ENCODE assay signal across 8 cellular contexts in the genomic region with DNA sequence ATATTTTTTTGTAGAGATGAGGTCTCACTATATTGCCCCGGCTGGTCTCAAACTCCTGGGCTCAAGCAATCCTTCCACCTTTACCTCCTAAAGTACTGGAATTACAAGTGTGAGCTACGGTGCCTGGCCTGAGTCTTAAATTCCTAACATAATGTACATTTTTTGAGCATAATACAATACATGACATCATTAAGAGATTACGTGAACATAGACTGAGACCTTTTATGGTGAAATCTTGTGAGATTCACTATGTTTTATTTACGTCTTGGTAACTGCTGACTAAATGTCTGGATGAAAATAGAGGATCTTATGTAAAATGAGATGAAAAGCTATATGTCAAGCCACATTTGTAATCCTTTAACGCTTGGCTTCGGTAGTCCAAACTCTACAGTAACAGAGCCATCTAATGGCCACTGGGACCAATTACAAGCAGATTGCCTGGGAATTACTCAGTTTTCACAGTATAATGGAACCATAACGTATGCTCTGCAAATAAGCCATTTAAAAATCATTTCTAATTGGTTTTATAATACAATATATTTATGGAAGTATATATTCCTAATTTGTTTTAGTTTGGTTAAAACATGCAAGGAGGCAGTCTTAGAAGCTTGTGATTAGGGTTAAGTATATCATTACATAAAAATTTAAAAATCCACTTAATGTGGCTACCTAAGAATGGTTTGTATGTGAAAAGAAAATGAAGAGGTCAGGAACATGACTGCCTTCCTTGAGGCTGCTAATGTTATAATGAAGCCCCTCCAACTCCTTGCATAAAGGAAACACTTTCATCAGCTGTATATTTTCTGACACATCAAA. TPM values are rescaled to one million over a fixed set of nuclear protein-coding genes. Genes with fewer than 3 reads are reported as not detected.
DNase-seq lines count a peak whose midpoint lies in the region; ATAC-seq, FAIRE-seq and TF ChIP-seq lines count a peak whose summit lies in the region.

No MANE protein-coding gene starts in this region.

- ATAC-seq in HG03520 (IDR thresholded peaks at IDR 0.05; ENCODE audit: unreplicated experiment) = no peak

- no peaks in the 10 kb centered on the region for H3K36me3 ChIP-seq in vagina

- H3K27me3 ChIP-seq in vagina = no peaks in the 10 kb centered on the region

- H3K4me1 ChIP-seq in vagina = no peaks in the 10 kb centered on the region

- H3K27ac ChIP-seq in vagina = no peak overlapping the region

- H3K4me3 ChIP-seq in epithelial cell of esophagus (ENCODE audit: low read length) (no peak overlapping the region), vagina (no peak overlapping the region)

- TF ChIP-seq CTCF in epithelial cell of esophagus (IDR thresholded peaks at IDR 0.05; ENCODE audit: insufficient read depth, low read depth, low read length, missing control alignments) (peak; percentile 89), vagina (IDR thresholded peaks at IDR 0.05) (peak; percentile 61 to 81 (median 76))

- H3K9me3 ChIP-seq in vagina = no peaks in the 10 kb centered on the region

- DNase-seq in AG20443 (ENCODE audit: low spot score) (peak; percentile 60), GM12892 (ENCODE audit: insufficient read length) (no peak), NCI-H1694 treated with DMSO at 0.1 percent for 48 hours (lab: John Stamatoyannopoulos, UW) (peak; percentile 80), T1000 (lab: John Stamatoyannopoulos, UW) (peak; percentile 12), epithelial cell of esophagus (ENCODE audit: low read depth) (peak; percentile 76), mucosa of gallbladder (ENCODE audit: low spot score) (peak; percentile 64), vagina (ENCODE audit: extremely low spot score in 2 of 2) (no peak)

- intact Hi-C loops in vagina (cut with DNase I) = loop anchor here (2.0 to 5.0 kb wide), 2 partner anchors 38 to 87 kb away; no protein-coding TSS in a partner anchor

- no peak for TF ChIP-seq POLR2A in GM12892 (IDR thresholded peaks at IDR 0.05; ENCODE audit: low read depth, low read length)
- TF ChIP-seq POLR2A in vagina (IDR thresholded peaks at IDR 0.05) = no peak

- peak; percentile 62 for FAIRE-seq in GM12892 (lab: Jason Lieb, UNC)

RNA-seq across cellular contexts. Expression of gene EFCAB13, which starts 8.1 kb away (rescaled TPM):
- 4.5 TPM for polyA plus RNA-seq in GM12892 (2012; ENCODE audit: missing spikeins)
- total RNA-seq in mucosa of gallbladder (10.6 TPM), vagina (4.2 TPM)

Comparison
In these comparisons a context has a peak if more than half of its experiments do, and no peak if none do; other contexts are left out.
1. DNase-seq: peak in AG20443 (single experiment), NCI-H1694 treated with DMSO at 0.1 percent for 48 hours (single experiment), T1000 (single experiment), epithelial cell of esophagus (single experiment) and mucosa of gallbladder (single experiment); none in GM12892 (single experiment) and vagina (0 of 2).